18 cellular contexts compared by ENCODE assay signal in genomic region chr4:141425124-141425523, GRCh38.
DNase-seq lines count a peak whose midpoint lies in the region; ATAC-seq and TF ChIP-seq lines count a peak whose summit lies in the region.
"Had no signal": no experiment of that assay in that cellular context is flagged by ENCODE, and none has a peak within 500 bp of the region (broad histone marks: within the 10 kb centered on the region; RNA-seq: fewer than 3 reads in every experiment).

No MANE protein-coding gene starts in this region.

- TF ChIP-seq POLR2A in sigmoid colon (IDR thresholded peaks at IDR 0.05) = no peak

- no peak for ATAC-seq in GM19397 (IDR thresholded peaks at IDR 0.05; ENCODE audit: unreplicated experiment)
- no peak for ATAC-seq in GM19324 (IDR thresholded peaks at IDR 0.05; ENCODE audit: low FRiP score, unreplicated experiment)
- ATAC-seq: activated naive CD8-positive, alpha-beta T cell treated with anti-CD3 and anti-CD28 coated beads, Interleukin-2, amount 50 U/mL, for 24 hours; stimulated activated naive CD8-positive, alpha-beta T cell treated with anti-CD3 and anti-CD28 coated beads, Interleukin-15, Interleukin-2, amounts not matched to agents 100 U/mL and 50 U/mL, for 24 hours had no signal

- H3K27ac ChIP-seq in sigmoid colon = no peak overlapping the region
- H3K27ac ChIP-seq: Peyer's patch, vagina had no signal

- 73 to 87% methylated on average over 1 of the region's 1 CpG for WGBS in sigmoid colon, 2 donors

- H3K9me3 ChIP-seq in sigmoid colon = no peaks in the 10 kb centered on the region
- H3K9me3 ChIP-seq: Peyer's patch had no signal

- H3K36me3 ChIP-seq in sigmoid colon = no peaks in the 10 kb centered on the region
- H3K36me3 ChIP-seq: Peyer's patch, vagina had no signal

- TF ChIP-seq CTCF in epithelial cell of esophagus (IDR thresholded peaks at IDR 0.05; ENCODE audit: insufficient read depth, low read depth, low read length, missing control alignments) (no peak), sigmoid colon (IDR thresholded peaks at IDR 0.05) (no peak)

- no peak for TF ChIP-seq EP300 in sigmoid colon (IDR thresholded peaks at IDR 0.05)

- H3K4me1 ChIP-seq in sigmoid colon = peaks cover 0 to 8% (median 0%) of the 10 kb centered on the region in 4 donors
- H3K4me1 ChIP-seq: Peyer's patch, vagina had no signal

- intact Hi-C loops in sigmoid colon (cut with DNase I) = no loop called here

- H3K4me3 ChIP-seq in epithelial cell of esophagus (ENCODE audit: low read length) (no peak overlapping the region), sigmoid colon (no peak overlapping the region)
- H3K4me3 ChIP-seq: Peyer's patch, vagina had no signal

- DNase-seq in EH (ENCODE audit: low read depth) = peak; percentile 79
- peak; percentile 66 for DNase-seq in NCI-H226
- DNase-seq in epithelial cell of esophagus (ENCODE audit: low read depth) = peak; percentile 53
- DNase-seq in non-pigmented ciliary epithelial cell (ENCODE audit: low read depth) = peak; percentile 64
- no peak for DNase-seq in sigmoid colon
- DNase-seq in mesenteric fat pad (ENCODE audit: low spot score) = no peak
- DNase-seq: activated CD4-positive, CD25-positive, alpha-beta regulatory T cell treated with anti-CD3 and anti-CD28 coated beads, Interleukin-2, amount 50 U/mL, for 72 hours; activated naive CD8-positive, alpha-beta T cell treated with anti-CD3 and anti-CD28 coated beads, Interleukin-2, amount 50 U/mL, for 24 hours; KG1; left cardiac atrium; naive B cell; NCI-H1436 treated with DMSO at 0.1 percent for 48 hours; NCI-H526 treated with DMSO at 0.1 percent for 48 hours; Peyer's patch; stimulated activated naive CD8-positive, alpha-beta T cell treated with anti-CD3 and anti-CD28 coated beads, Interleukin-15, Interleukin-2, amounts not matched to agents 100 U/mL and 50 U/mL, for 24 hours had no signal

- H3K27me3 ChIP-seq in sigmoid colon = no peaks in the 10 kb centered on the region
- H3K27me3 ChIP-seq: Peyer's patch, vagina had no signal

Comparison
In these comparisons a context has a peak if more than half of its experiments do, and no peak if none do; other contexts are left out.
1. DNase-seq: peak in EH (single experiment), NCI-H226 (single experiment), epithelial cell of esophagus (single experiment) and non-pigmented ciliary epithelial cell (single experiment); none in sigmoid colon (single experiment) and mesenteric fat pad (single experiment).